In the genomic region with DNA sequence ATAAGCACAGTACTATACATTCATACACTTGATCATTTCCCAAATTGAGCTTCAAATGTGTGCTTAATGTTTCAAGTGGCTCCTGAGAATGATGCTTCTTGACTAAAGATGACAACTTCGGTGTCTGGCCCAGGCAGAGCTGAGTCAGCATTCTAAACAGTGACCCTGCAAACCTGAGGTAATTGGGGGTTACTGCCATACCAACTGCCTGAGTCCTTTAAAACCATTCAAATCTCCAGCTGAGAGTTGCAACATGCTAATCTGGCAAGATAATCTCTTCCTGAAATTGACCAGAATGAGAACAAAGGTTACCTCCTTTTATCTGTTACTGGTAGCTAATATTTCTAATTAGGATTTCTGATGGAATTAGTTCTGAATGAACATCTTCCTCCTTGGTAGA, we compare ENCODE assay signal across 1 cellular context.
TF ChIP-seq lines count a peak whose summit lies in the region.

No MANE protein-coding gene starts in this region.

TF ChIP-seq in SK-N-SH treated with all-trans-retinoic acid at 6 μM for 48 hours, 23 proteins besides CTCF, POLR2A, EP300 and RAD21 (continued from another document):
- TF ChIP-seq TSHZ2 (CRISPR knock-in tag; IDR thresholded peaks at IDR 0.05): no peak
- no peak for TF ChIP-seq CSRNP3 (CRISPR knock-in tag; IDR thresholded peaks at IDR 0.05)
- TF ChIP-seq, protein P1, sequence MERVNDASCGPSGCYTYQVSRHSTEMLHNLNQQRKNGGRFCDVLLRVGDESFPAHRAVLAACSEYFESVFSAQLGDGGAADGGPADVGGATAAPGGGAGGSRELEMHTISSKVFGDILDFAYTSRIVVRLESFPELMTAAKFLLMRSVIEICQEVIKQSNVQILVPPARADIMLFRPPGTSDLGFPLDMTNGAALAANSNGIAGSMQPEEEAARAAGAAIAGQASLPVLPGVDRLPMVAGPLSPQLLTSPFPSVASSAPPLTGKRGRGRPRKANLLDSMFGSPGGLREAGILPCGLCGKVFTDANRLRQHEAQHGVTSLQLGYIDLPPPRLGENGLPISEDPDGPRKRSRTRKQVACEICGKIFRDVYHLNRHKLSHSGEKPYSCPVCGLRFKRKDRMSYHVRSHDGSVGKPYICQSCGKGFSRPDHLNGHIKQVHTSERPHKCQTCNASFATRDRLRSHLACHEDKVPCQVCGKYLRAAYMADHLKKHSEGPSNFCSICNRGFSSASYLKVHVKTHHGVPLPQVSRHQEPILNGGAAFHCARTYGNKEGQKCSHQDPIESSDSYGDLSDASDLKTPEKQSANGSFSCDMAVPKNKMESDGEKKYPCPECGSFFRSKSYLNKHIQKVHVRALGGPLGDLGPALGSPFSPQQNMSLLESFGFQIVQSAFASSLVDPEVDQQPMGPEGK (CRISPR knock-in tag; IDR thresholded peaks at IDR 0.05; ENCODE audit: borderline replicate concordance): no peak
- TF ChIP-seq RARB (CRISPR knock-in tag; IDR thresholded peaks at IDR 0.05): no peak
- no peak for TF ChIP-seq ARNTL (CRISPR knock-in tag; IDR thresholded peaks at IDR 0.05; ENCODE audit: borderline replicate concordance, low read depth)
- TF ChIP-seq PPARA (CRISPR knock-in tag; IDR thresholded peaks at IDR 0.05; ENCODE audit: borderline replicate concordance): no peak
- TF ChIP-seq ISL1 (CRISPR knock-in tag; IDR thresholded peaks at IDR 0.05): no peak
- TF ChIP-seq ZNF8 (CRISPR knock-in tag; IDR thresholded peaks at IDR 0.05): no peak
- no peak for TF ChIP-seq ZNF70 (CRISPR knock-in tag; IDR thresholded peaks at IDR 0.05)
- TF ChIP-seq GLIS3 (CRISPR knock-in tag; IDR thresholded peaks at IDR 0.05): no peak
- TF ChIP-seq ESRRG (CRISPR knock-in tag; IDR thresholded peaks at IDR 0.05): no peak
- TF ChIP-seq, protein P2, sequence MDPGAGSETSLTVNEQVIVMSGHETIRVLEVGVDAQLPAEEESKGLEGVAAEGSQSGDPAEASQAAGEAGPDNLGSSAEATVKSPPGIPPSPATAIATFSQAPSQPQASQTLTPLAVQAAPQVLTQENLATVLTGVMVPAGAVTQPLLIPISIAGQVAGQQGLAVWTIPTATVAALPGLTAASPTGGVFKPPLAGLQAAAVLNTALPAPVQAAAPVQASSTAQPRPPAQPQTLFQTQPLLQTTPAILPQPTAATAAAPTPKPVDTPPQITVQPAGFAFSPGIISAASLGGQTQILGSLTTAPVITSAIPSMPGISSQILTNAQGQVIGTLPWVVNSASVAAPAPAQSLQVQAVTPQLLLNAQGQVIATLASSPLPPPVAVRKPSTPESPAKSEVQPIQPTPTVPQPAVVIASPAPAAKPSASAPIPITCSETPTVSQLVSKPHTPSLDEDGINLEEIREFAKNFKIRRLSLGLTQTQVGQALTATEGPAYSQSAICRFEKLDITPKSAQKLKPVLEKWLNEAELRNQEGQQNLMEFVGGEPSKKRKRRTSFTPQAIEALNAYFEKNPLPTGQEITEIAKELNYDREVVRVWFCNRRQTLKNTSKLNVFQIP (CRISPR knock-in tag; IDR thresholded peaks at IDR 0.05; ENCODE audit: borderline replicate concordance, low read depth): no peak
- no peak for TF ChIP-seq ZFP3 (CRISPR knock-in tag; IDR thresholded peaks at IDR 0.05)
- no peak for TF ChIP-seq TCF4 (CRISPR knock-in tag; IDR thresholded peaks at IDR 0.05; ENCODE audit: borderline replicate concordance)
- TF ChIP-seq ZFP30 (CRISPR knock-in tag; IDR thresholded peaks at IDR 0.05): no peak
- no peak for TF ChIP-seq CSDC2 (CRISPR knock-in tag; IDR thresholded peaks at IDR 0.05)
- no peak for TF ChIP-seq OSR1 (CRISPR knock-in tag; IDR thresholded peaks at IDR 0.05)
- no peak for TF ChIP-seq ZC3H10 (CRISPR knock-in tag; IDR thresholded peaks at IDR 0.05)
